ENCODE assay signal across 1 cellular context in the genomic region with DNA sequence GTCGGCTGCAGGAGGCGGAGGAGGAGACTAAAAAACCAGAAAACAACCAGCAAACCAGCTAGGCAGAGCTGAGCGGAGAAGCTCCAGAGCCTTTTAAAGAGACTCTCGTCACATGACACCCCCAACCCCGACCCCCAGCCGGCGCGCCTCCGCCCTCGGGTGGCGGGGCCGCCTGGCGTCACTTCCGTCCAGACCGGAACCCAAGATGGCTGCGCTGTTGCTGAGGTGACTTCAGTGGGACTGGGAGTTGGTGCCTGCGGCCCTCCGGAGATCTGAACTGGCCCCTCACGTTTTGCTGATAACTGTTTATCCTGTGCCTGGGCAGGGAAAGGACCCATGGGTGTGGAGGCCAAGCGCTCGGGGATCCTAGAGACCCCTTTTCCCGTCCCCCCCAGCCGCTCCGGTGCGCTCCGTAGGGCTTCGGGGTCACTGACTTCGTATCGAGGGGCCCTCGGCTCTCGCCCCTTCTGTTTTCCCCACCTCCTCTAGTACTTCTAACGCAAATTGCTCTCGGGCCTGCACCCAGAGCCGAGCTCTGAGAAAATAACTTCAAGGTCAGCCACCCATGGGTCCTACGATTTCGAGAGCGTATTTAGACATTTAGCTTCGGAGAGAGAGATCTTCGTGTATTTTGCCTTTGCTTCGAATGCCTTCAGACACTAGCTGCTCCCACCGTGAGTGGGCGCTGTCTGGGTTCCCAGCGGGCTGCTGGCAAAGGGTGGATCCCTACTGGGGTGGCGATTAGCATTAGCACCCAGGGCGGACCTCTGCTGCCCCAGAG.
A peak's percentile ranks its signal among the peaks of the same experiment; 100 is the strongest.
TF ChIP-seq lines count a peak whose summit lies in the region.

A gene with protein sequence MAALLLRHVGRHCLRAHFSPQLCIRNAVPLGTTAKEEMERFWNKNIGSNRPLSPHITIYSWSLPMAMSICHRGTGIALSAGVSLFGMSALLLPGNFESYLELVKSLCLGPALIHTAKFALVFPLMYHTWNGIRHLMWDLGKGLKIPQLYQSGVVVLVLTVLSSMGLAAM (plus strand): TSS at position 181 of the 781 bp plus-strand sequence. CDS start 25 bp downstream, at position 206.

TF ChIP-seq in K562, 482 proteins besides CTCF, POLR2A, EP300 and RAD21 (continued from another document and continues in another):
- TF ChIP-seq, protein P1, sequence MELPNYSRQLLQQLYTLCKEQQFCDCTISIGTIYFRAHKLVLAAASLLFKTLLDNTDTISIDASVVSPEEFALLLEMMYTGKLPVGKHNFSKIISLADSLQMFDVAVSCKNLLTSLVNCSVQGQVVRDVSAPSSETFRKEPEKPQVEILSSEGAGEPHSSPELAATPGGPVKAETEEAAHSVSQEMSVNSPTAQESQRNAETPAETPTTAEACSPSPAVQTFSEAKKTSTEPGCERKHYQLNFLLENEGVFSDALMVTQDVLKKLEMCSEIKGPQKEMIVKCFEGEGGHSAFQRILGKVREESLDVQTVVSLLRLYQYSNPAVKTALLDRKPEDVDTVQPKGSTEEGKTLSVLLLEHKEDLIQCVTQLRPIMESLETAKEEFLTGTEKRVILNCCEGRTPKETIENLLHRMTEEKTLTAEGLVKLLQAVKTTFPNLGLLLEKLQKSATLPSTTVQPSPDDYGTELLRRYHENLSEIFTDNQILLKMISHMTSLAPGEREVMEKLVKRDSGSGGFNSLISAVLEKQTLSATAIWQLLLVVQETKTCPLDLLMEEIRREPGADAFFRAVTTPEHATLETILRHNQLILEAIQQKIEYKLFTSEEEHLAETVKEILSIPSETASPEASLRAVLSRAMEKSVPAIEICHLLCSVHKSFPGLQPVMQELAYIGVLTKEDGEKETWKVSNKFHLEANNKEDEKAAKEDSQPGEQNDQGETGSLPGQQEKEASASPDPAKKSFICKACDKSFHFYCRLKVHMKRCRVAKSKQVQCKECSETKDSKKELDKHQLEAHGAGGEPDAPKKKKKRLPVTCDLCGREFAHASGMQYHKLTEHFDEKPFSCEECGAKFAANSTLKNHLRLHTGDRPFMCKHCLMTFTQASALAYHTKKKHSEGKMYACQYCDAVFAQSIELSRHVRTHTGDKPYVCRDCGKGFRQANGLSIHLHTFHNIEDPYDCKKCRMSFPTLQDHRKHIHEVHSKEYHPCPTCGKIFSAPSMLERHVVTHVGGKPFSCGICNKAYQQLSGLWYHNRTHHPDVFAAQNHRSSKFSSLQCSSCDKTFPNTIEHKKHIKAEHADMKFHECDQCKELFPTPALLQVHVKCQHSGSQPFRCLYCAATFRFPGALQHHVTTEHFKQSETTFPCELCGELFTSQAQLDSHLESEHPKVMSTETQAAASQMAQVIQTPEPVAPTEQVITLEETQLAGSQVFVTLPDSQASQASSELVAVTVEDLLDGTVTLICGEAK (IDR thresholded peaks at IDR 0.05) = peak; percentile 91
- TF ChIP-seq, protein P1 (CRISPR knock-in tag; IDR thresholded peaks at IDR 0.05) = no peak
- TF ChIP-seq HCFC1 (IDR thresholded peaks at IDR 0.05; ENCODE audit: low read depth, low read length) = 0 out of 2 replicates have a peak, but pooled peaks have one; percentile 57
- peak; percentile 69 for TF ChIP-seq SPI1 (IDR thresholded peaks at IDR 0.05; ENCODE audit: borderline replicate concordance, low read depth, low read length)
- TF ChIP-seq NRF1 (conservative IDR thresholded peaks at IDR 0.05 in 1 of 2, IDR thresholded peaks at IDR 0.05 in 1 of 2) = peak; percentile 30 to 46; a peak in 2 of 4 replicates
- TF ChIP-seq RBM15 (IDR thresholded peaks at IDR 0.05; ENCODE audit: insufficient read depth, low read length) = no peak
- TF ChIP-seq, protein P2, sequence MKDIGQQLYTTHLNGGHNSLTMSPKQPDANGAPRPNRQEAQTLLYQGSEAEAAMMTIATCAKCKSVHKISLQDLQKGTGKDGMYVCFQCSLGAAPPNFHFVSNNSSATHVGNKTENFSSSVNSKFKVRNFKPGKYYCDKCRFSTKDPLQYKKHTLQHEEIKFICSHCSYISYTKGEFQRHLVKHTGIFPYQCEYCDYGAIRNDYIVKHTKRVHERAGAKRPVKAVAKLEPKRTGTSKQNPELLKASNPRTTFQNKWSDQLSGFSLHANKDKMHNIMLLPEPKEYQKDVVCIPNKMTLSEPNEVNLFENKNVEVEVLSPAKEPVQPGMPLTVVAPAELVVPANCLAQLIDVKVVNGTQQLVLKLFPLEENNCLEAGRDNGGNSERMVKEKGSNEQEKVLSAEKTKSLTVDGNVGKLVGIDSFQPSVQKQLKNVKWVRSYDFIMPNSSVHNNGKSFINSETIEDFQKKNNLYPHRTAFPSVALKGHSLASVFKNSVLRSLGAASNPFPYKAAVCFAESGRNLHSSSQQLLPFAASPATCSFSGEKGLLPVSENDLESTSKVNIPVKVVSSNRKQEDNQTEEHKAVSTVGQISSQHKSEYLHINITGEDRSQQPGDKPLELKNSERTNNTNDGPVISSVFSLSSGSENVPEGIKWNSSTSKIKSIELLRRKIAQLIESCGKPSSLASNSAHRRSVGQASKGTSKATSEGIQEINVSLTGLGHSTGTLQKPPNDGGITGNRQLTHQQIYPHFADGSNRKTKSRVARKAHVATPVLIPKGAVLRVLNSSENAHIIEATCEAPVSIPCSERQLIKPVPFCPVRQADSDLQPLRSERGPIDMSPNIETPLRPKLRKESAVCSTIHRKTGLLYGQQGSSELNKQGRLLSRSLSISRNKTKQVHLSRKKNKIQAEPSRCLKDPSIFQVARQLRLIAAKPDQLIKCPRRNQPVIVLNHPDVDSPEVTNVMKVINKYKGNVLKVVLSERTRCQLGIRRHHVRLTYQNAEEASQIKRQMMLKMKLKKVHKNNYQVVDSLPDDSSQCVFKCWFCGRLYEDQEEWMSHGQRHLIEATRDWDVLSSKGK (CRISPR knock-in tag; IDR thresholded peaks at IDR 0.05) = no peak
- TF ChIP-seq ZNF253 (CRISPR knock-in tag; conservative IDR thresholded peaks at IDR 0.05) = no peak
- TF ChIP-seq FOXK2 (conservative IDR thresholded peaks at IDR 0.05 in 1 of 2, IDR thresholded peaks at IDR 0.05 in 1 of 2; ENCODE audit: low read depth in 2 of 2) = peak; percentile 61 to 74; a peak in 3 of 4 replicates
- peak; percentile 96 for TF ChIP-seq TOE1 (IDR thresholded peaks at IDR 0.05; ENCODE audit: borderline replicate concordance)
- TF ChIP-seq TOE1 (CRISPR knock-in tag; IDR thresholded peaks at IDR 0.05; ENCODE audit: borderline replicate concordance, low read depth) = no peak
- no peak for TF ChIP-seq FOXA1 (IDR thresholded peaks at IDR 0.05; ENCODE audit: borderline replicate concordance)
- TF ChIP-seq, protein P3, sequence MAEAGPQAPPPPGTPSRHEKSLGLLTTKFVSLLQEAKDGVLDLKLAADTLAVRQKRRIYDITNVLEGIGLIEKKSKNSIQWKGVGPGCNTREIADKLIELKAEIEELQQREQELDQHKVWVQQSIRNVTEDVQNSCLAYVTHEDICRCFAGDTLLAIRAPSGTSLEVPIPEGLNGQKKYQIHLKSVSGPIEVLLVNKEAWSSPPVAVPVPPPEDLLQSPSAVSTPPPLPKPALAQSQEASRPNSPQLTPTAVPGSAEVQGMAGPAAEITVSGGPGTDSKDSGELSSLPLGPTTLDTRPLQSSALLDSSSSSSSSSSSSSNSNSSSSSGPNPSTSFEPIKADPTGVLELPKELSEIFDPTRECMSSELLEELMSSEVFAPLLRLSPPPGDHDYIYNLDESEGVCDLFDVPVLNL (CRISPR knock-in tag; IDR thresholded peaks at IDR 0.05; ENCODE audit: low read depth) = no peak
- peak; percentile 70 for TF ChIP-seq CXXC5 (CRISPR knock-in tag; IDR thresholded peaks at IDR 0.05)
- TF ChIP-seq CSDE1 (IDR thresholded peaks at IDR 0.05) = no peak
- TF ChIP-seq ZC3H8 (IDR thresholded peaks at IDR 0.05) = no peak
- TF ChIP-seq DDX20 (tag; IDR thresholded peaks at IDR 0.05; ENCODE audit: low read depth) = no peak
- TF ChIP-seq ZNF133 (CRISPR knock-in tag; IDR thresholded peaks at IDR 0.05) = no peak
- no peak for TF ChIP-seq PHB2 (IDR thresholded peaks at IDR 0.05; ENCODE audit: low read depth)
- TF ChIP-seq CEBPB (tag; IDR thresholded peaks at IDR 0.05) = no peak
- TF ChIP-seq BRCA1 (IDR thresholded peaks at IDR 0.05) = no peak
- TF ChIP-seq BRCA1 (CRISPR knock-in tag; IDR thresholded peaks at IDR 0.05) = no peak
- TF ChIP-seq, protein P4, sequence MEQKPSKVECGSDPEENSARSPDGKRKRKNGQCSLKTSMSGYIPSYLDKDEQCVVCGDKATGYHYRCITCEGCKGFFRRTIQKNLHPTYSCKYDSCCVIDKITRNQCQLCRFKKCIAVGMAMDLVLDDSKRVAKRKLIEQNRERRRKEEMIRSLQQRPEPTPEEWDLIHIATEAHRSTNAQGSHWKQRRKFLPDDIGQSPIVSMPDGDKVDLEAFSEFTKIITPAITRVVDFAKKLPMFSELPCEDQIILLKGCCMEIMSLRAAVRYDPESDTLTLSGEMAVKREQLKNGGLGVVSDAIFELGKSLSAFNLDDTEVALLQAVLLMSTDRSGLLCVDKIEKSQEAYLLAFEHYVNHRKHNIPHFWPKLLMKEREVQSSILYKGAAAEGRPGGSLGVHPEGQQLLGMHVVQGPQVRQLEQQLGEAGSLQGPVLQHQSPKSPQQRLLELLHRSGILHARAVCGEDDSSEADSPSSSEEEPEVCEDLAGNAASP (IDR thresholded peaks at IDR 0.05) = no peak
- TF ChIP-seq, protein P5, sequence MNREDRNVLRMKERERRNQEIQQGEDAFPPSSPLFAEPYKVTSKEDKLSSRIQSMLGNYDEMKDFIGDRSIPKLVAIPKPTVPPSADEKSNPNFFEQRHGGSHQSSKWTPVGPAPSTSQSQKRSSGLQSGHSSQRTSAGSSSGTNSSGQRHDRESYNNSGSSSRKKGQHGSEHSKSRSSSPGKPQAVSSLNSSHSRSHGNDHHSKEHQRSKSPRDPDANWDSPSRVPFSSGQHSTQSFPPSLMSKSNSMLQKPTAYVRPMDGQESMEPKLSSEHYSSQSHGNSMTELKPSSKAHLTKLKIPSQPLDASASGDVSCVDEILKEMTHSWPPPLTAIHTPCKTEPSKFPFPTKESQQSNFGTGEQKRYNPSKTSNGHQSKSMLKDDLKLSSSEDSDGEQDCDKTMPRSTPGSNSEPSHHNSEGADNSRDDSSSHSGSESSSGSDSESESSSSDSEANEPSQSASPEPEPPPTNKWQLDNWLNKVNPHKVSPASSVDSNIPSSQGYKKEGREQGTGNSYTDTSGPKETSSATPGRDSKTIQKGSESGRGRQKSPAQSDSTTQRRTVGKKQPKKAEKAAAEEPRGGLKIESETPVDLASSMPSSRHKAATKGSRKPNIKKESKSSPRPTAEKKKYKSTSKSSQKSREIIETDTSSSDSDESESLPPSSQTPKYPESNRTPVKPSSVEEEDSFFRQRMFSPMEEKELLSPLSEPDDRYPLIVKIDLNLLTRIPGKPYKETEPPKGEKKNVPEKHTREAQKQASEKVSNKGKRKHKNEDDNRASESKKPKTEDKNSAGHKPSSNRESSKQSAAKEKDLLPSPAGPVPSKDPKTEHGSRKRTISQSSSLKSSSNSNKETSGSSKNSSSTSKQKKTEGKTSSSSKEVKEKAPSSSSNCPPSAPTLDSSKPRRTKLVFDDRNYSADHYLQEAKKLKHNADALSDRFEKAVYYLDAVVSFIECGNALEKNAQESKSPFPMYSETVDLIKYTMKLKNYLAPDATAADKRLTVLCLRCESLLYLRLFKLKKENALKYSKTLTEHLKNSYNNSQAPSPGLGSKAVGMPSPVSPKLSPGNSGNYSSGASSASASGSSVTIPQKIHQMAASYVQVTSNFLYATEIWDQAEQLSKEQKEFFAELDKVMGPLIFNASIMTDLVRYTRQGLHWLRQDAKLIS (CRISPR knock-in tag; IDR thresholded peaks at IDR 0.05) = 0 out of 2 replicates have a peak, but pooled peaks have one; percentile 71
- TF ChIP-seq ZNF282 (CRISPR knock-in tag; IDR thresholded peaks at IDR 0.05) = no peak
- peak; percentile 70; the same call in 1 of the 2 replicates for TF ChIP-seq KLF6 (CRISPR knock-in tag; IDR thresholded peaks at IDR 0.05; ENCODE audit: borderline replicate concordance)
- TF ChIP-seq, protein P6, sequence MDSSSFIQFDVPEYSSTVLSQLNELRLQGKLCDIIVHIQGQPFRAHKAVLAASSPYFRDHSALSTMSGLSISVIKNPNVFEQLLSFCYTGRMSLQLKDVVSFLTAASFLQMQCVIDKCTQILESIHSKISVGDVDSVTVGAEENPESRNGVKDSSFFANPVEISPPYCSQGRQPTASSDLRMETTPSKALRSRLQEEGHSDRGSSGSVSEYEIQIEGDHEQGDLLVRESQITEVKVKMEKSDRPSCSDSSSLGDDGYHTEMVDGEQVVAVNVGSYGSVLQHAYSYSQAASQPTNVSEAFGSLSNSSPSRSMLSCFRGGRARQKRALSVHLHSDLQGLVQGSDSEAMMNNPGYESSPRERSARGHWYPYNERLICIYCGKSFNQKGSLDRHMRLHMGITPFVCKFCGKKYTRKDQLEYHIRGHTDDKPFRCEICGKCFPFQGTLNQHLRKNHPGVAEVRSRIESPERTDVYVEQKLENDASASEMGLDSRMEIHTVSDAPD (CRISPR knock-in tag; IDR thresholded peaks at IDR 0.05) = no peak
